27 cellular contexts compared by ENCODE assay signal in the genomic region with DNA sequence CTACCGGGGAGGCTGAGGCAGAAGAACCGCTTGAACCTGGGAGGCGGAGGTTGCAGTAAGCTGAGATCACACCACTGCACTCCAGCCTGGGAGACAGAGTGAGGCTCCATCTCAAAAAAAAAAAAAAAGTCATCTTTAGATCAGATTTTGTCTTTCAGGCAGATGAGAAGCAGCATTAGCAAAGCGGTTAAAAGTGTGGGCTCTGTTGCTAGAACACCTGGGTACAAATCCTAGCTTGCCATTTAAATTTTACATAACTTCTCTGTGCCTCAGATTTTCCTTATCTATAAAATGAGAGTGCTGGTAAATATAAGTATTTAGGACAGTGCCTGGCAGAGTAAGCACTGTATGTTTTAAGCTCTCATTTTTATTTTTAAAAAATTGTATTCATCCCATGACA. TPM values are rescaled to one million over a fixed set of nuclear protein-coding genes. Genes with fewer than 3 reads are reported as not detected.
"Had no signal": no experiment of that assay in that cellular context is flagged by ENCODE, and none has a peak within 500 bp of the region (broad histone marks: within the 10 kb centered on the region; RNA-seq: fewer than 3 reads in every experiment).

No MANE protein-coding gene starts in this region.

- DNase-seq: activated CD4-positive, alpha-beta T cell treated with anti-CD3 and anti-CD28 coated beads, Interleukin-2, amount 10 ng/mL, durations not matched to agents 24 days and 14 days; activated CD4-positive, alpha-beta T cell treated with anti-CD3 and anti-CD28 coated beads, Interleukin-2, amount 50 U/mL, for 48 hours; activated CD4-positive, CD25-positive, alpha-beta regulatory T cell treated with anti-CD3 and anti-CD28 coated beads, Interleukin-2, amount 50 U/mL, for 72 hours; activated CD8-positive, alpha-beta memory T cell treated with anti-CD3 and anti-CD28 coated beads, Interleukin-2, amount 50 U/mL, for 4 hours; activated effector memory CD4-positive, alpha-beta T cell treated with anti-CD3 and anti-CD28 coated beads, Interleukin-2, amount 50 U/mL, for 16 hours; activated naive CD4-positive, alpha-beta T cell treated with Interleukin-2 at 50 U/mL for 16 hours; activated naive CD8-positive, alpha-beta T cell treated with anti-CD3 and anti-CD28 coated beads, Interleukin-2, amount 50 U/mL, for 24 hours; activated T-cell treated with anti-CD3 and anti-CD28 coated beads, Interleukin-2, amount 50 U/mL, for 24 hours; amniotic stem cell; MG63; MV-4-11; NCI-H1105; NCI-H1436 treated with DMSO at 0.1 percent for 48 hours; NCI-H187; NCI-H2081; NCI-H446; NCI-H524; Peyer's patch; SHP77; SW 1271 had no signal

- H3K4me2 ChIP-seq: KMS-11 had no signal

- ATAC-seq: activated naive CD4-positive, alpha-beta T cell treated with anti-CD3 and anti-CD28 coated beads, Interleukin-2, amount 50 U/mL, for 72 hours; activated naive CD8-positive, alpha-beta T cell treated with anti-CD3 and anti-CD28 coated beads, Interleukin-2, amount 50 U/mL, for 24 hours; SK-N-SH treated with all-trans-retinoic acid at 6 μM for 48 hours; WTC11 had no signal

- H3K4me1 ChIP-seq: Peyer's patch had no signal

- H3K27ac Mint-ChIP-seq: activated naive CD8-positive, alpha-beta T cell treated with anti-CD3 and anti-CD28 coated beads, Interleukin-2, amount 50 U/mL, for 24 hours; activated T-cell treated with anti-CD3 and anti-CD28 coated beads, Interleukin-2, amount 50 U/mL, for 24 hours; WTC11 had no signal

- H3K4me3 ChIP-seq: MG63, Peyer's patch, SJSA1 had no signal

- H3K9me3 ChIP-seq: MG63, Peyer's patch, SJSA1 had no signal

- H3K27ac ChIP-seq: KMS-11, Peyer's patch, RWPE1, SJSA1 had no signal

- H3K27me3 Mint-ChIP-seq: activated CD4-positive, alpha-beta T cell treated with anti-CD3 and anti-CD28 coated beads, Interleukin-2, amount 10 ng/mL, durations not matched to agents 24 days and 14 days; activated naive CD8-positive, alpha-beta T cell treated with anti-CD3 and anti-CD28 coated beads, Interleukin-2, amount 50 U/mL, for 24 hours; activated T-cell treated with anti-CD3 and anti-CD28 coated beads, Interleukin-2, amount 50 U/mL, for 24 hours; brain had no signal

- H3K4me3 Mint-ChIP-seq: activated CD4-positive, alpha-beta T cell treated with anti-CD3 and anti-CD28 coated beads, Interleukin-2, amount 10 ng/mL, durations not matched to agents 24 days and 14 days; activated naive CD8-positive, alpha-beta T cell treated with anti-CD3 and anti-CD28 coated beads, Interleukin-2, amount 50 U/mL, for 24 hours; activated T-cell treated with anti-CD3 and anti-CD28 coated beads, Interleukin-2, amount 50 U/mL, for 24 hours; brain; WTC11 had no signal

- H3K27me3 ChIP-seq: MG63, Peyer's patch, SJSA1 had no signal

- H3K9me3 Mint-ChIP-seq: activated CD4-positive, alpha-beta T cell treated with anti-CD3 and anti-CD28 coated beads, Interleukin-2, amount 10 ng/mL, durations not matched to agents 24 days and 14 days; activated naive CD4-positive, alpha-beta T cell treated with anti-CD3 and anti-CD28 coated beads, Interleukin-2, amount 50 U/mL, for 72 hours; activated naive CD8-positive, alpha-beta T cell treated with anti-CD3 and anti-CD28 coated beads, Interleukin-2, amount 50 U/mL, for 24 hours; activated T-cell treated with anti-CD3 and anti-CD28 coated beads, Interleukin-2, amount 50 U/mL, for 24 hours; brain; WTC11 had no signal

RNA-seq across cellular contexts. Expression of a gene that starts 30.8 kb away (rescaled TPM):
- total RNA-seq: SJSA1 had no signal
